ENCODE assay signal across 9 cellular contexts in the genomic region with DNA sequence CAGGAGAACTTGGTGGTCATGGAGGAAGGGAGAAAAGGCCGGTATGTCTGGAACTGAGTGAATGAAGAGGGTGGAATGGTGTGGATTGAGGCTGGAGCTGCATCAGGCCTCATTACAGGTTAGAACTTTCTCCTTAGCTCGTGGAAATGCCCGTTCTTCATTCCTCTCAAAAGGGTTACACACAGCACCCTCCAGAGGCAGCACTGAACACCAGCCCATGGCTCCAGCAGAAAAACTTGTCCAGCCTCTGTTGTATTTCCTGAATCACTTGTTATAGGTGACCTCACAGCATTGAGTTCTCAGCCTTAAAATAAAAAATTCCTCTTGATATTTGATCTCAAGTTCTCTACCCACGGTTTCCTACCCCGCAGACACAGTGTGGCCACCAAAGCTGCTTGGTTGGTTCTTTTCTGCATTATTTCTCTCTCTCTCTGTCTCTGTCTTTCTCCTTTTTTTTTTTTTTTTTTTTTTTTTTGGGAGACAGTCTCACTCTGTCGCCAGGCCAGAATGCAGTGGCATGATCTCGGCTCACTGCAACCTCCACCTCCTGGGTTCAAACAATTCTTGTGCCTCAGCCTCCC.
DNase-seq lines count a peak whose midpoint lies in the region; ATAC-seq, FAIRE-seq and TF ChIP-seq lines count a peak whose summit lies in the region.
"Had no signal": no experiment of that assay in that cellular context is flagged by ENCODE, and none has a peak within 500 bp of the region (broad histone marks: within the 10 kb centered on the region; RNA-seq: fewer than 3 reads in every experiment).

No MANE protein-coding gene starts in this region.

- TF ChIP-seq CTCF in endothelial cell of umbilical vein (IDR thresholded peaks at IDR 0.05; ENCODE audit: extremely low read depth in 1 of 2, insufficient read depth in 1 of 2, low read depth in 1 of 2, low read length in 2 of 2) (peak; percentile 63 to 75), mesothelial cell of epicardium (IDR thresholded peaks at IDR 0.05; ENCODE audit: unreplicated experiment) (no peak)

- POLR2A ChIA-PET in endothelial cell of umbilical vein (lab: Charles Lee), result interaction anchor here (0.5 to 0.7 kb wide), 3 partner anchors 59 to 196 kb away, joined by 3 to 7 read pairs (median 6); no protein-coding TSS in a partner anchor

- peaks cover 4% of the 10 kb centered on the region for H3K79me2 ChIP-seq in endothelial cell of umbilical vein (ENCODE audit: control insufficient read depth, insufficient read depth, low read length)

- H3K4me2 ChIP-seq in endothelial cell of umbilical vein (ENCODE audit: insufficient read depth, low read length), result no peak overlapping the region

- H3K4me3 Mint-ChIP-seq in mesothelial cell of epicardium, result no peak overlapping the region
- H3K4me3 Mint-ChIP-seq: activated B cell treated with CpG ODN at 0.5 μM for 24 hours had no signal

- no peak overlapping the region for H2AFZ ChIP-seq in endothelial cell of umbilical vein (ENCODE audit: low read depth, low read length)

- FAIRE-seq in endothelial cell of umbilical vein (lab: Jason Lieb, UNC), result peak; percentile 85

- H3K4me1 ChIP-seq in endothelial cell of umbilical vein (ENCODE audit: control insufficient read depth, extremely low read depth, insufficient read depth, low read length), result peaks cover 10% of the 10 kb centered on the region

- BruUV-seq in endothelial cell of umbilical vein (replicated peaks; lab: Mats Ljungman, UMichigan), result no TSS peak

- ATAC-seq in GM21390 (IDR thresholded peaks at IDR 0.05; ENCODE audit: unreplicated experiment), result no peak
- ATAC-seq in HG02678 (IDR thresholded peaks at IDR 0.05; ENCODE audit: unreplicated experiment), result no peak

- peak; percentile 70 for DNase-seq in DMS153 (lab: John Stamatoyannopoulos, UW)
- peak; percentile 54 for DNase-seq in HuH-7.5 (ENCODE audit: low spot score)
- peak; percentile 64 for DNase-seq in RPMI7951 (ENCODE audit: low read depth)
- peak; percentile 84 for DNase-seq in endothelial cell of umbilical vein (ENCODE audit: low read depth, low spot score)
- DNase-seq in mesothelial cell of epicardium (ENCODE audit: low spot score in 2 of 2, unreplicated experiment in 2 of 2), result peak in 1 of 2 experiments; percentile 46
- DNase-seq in activated CD8-positive, alpha-beta memory T cell treated with anti-CD3 and anti-CD28 coated beads for 24 hours, result no peak
- DNase-seq: activated B cell treated with CpG ODN at 0.5 μM for 24 hours had no signal

- H3K36me3 ChIP-seq in endothelial cell of umbilical vein (ENCODE audit: control insufficient read depth in 2 of 2, extremely low read depth in 1 of 2, insufficient read depth in 2 of 2, low read length in 2 of 2), result peaks cover 15 to 24% of the 10 kb centered on the region in 2 experiments

- no peak overlapping the region for H3K4me3 ChIP-seq in endothelial cell of umbilical vein (replicated peaks in 1 of 3; ENCODE audit: insufficient read depth in 1 of 3, low read depth in 1 of 3, low read length in 3 of 3)

- dilution Hi-C loops in endothelial cell of umbilical vein (cut with MboI; ENCODE audit: extremely low pct_ligation_motif_present, low sequenced_read_pairs), result no loop called here

- no peaks in the 10 kb centered on the region for H3K27me3 Mint-ChIP-seq in mesothelial cell of epicardium (ENCODE audit: low read depth)
- H3K27me3 Mint-ChIP-seq: activated B cell treated with CpG ODN at 0.5 μM for 24 hours had no signal

- CTCF ChIA-PET in endothelial cell of umbilical vein (lab: Charles Lee), result interaction anchor here (0.6 to 3.5 kb wide), 28 partner anchors 8 to 194 kb away, joined by 3 to 57 read pairs (median 4); a partner anchor contains a TSS

- TF ChIP-seq POLR2A in endothelial cell of umbilical vein (IDR thresholded peaks at IDR 0.05; ENCODE audit: low read depth, low read length), result no peak

- no peaks in the 10 kb centered on the region for H4K20me1 ChIP-seq in endothelial cell of umbilical vein (replicated peaks; ENCODE audit: control insufficient read depth, extremely low read depth, insufficient read depth, low read length)

- H3K27ac ChIP-seq in endothelial cell of umbilical vein (ENCODE audit: insufficient read depth, low read depth, low read length), result peak overlapping the region; percentile 18

- H3K27me3 ChIP-seq in endothelial cell of umbilical vein (ENCODE audit: control insufficient read depth in 2 of 2, insufficient read depth in 2 of 2, low read length in 2 of 2), result no peaks in the 10 kb centered on the region

- H3K36me3 Mint-ChIP-seq in mesothelial cell of epicardium, result peaks cover 4% of the 10 kb centered on the region

- peak overlapping the region; percentile 93 for H3K27ac Mint-ChIP-seq in mesothelial cell of epicardium
- H3K27ac Mint-ChIP-seq: activated B cell treated with CpG ODN at 0.5 μM for 24 hours had no signal

- peaks cover 79% of the 10 kb centered on the region for H3K4me1 Mint-ChIP-seq in mesothelial cell of epicardium

- no peaks in the 10 kb centered on the region for H3K9me1 ChIP-seq in endothelial cell of umbilical vein (replicated peaks; ENCODE audit: control insufficient read depth, extremely low read depth, insufficient read depth, low read length)

- H3K9me3 ChIP-seq in endothelial cell of umbilical vein (replicated peaks; ENCODE audit: control insufficient read depth, insufficient read depth, low read length), result no peaks in the 10 kb centered on the region

- intact Hi-C loops in endothelial cell of umbilical vein (cut with micrococcal nuclease), result loop anchor here (1.0 to 2.0 kb wide), 4 partner anchors 47 to 191 kb away; a partner anchor contains a TSS

- H3K9me3 Mint-ChIP-seq in mesothelial cell of epicardium, result no peaks in the 10 kb centered on the region
- H3K9me3 Mint-ChIP-seq: activated B cell treated with CpG ODN at 0.5 μM for 24 hours had no signal

- no peak overlapping the region for H3K9ac ChIP-seq in endothelial cell of umbilical vein (replicated peaks; ENCODE audit: extremely low read depth, insufficient read depth, low read length)

TF ChIP-seq in endothelial cell of umbilical vein, 7 proteins besides CTCF, POLR2A, EP300 and RAD21:
- TF ChIP-seq, protein P1, sequence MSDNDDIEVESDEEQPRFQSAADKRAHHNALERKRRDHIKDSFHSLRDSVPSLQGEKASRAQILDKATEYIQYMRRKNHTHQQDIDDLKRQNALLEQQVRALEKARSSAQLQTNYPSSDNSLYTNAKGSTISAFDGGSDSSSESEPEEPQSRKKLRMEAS (IDR thresholded peaks at IDR 0.05; ENCODE audit: insufficient read depth, insufficient read length), result no peak
- TF ChIP-seq JUN (IDR thresholded peaks at IDR 0.05; ENCODE audit: borderline replicate concordance, insufficient read depth, insufficient read length, low read depth), result no peak
- TF ChIP-seq FOS (IDR thresholded peaks at IDR 0.05; ENCODE audit: borderline replicate concordance, insufficient read depth, low read length), result no peak
- no peak for TF ChIP-seq EZH2 (IDR thresholded peaks at IDR 0.05; ENCODE audit: borderline replicate concordance, low read depth, low read length, severe bottlenecking)
- TF ChIP-seq POLR2AphosphoS5 (IDR thresholded peaks at IDR 0.05; ENCODE audit: insufficient read depth, low read depth, low read length), result no peak
- TF ChIP-seq GATA2 (IDR thresholded peaks at IDR 0.05; ENCODE audit: insufficient read depth, insufficient read length, low read depth, low read length), result no peak
- no peak for TF ChIP-seq MYC (IDR thresholded peaks at IDR 0.05; ENCODE audit: low read depth, low read length)
